Comparison of ENCODE assay signal across 17 cellular contexts in the genomic region with DNA sequence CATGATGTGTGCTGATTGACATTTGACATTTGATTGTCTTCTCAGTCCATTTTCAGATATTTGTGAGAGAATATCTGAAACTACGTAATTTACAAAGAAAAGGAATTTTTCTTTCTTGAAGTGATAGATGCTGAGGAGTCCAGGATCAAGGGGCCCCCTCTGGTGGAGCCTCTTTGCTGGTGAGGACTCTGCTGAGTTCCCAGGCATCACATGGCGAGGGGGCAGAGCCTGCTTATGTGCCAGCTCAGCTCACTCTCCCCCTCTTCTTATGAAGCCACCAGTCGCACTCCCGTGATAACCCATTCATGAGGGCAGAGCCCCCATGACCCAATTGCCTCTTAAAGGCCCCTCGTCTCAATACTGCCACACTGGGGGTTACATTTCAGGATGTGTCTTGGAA.
A peak's percentile ranks its signal among the peaks of the same experiment; 100 is the strongest.
DNase-seq lines count a peak whose midpoint lies in the region; ATAC-seq and TF ChIP-seq lines count a peak whose summit lies in the region.
"Had no signal": no experiment of that assay in that cellular context is flagged by ENCODE, and none has a peak within 500 bp of the region (broad histone marks: within the 10 kb centered on the region; RNA-seq: fewer than 3 reads in every experiment).

No MANE protein-coding gene starts in this region.

- DNase-seq in HT-29 (ENCODE audit: low spot score) (peak; percentile 12), choroid plexus epithelial cell (ENCODE audit: low read depth) (no peak), foreskin keratinocyte (no peak), HuH-7 (ENCODE audit: low spot score) (no peak), left lung (no peak), RWPE1 (ENCODE audit: low spot score) (no peak)
- DNase-seq: DMS 273 treated with DMSO at 0.1 percent for 48 hours, DND-41, NCI-H1417 treated with DMSO at 0.1 percent for 48 hours, NCI-H187 treated with DMSO at 0.1 percent for 48 hours, NCI-H2227 treated with DMSO at 0.1 percent for 48 hours, NCI-H510A treated with DMSO at 0.1 percent for 48 hours, NCI-H774, Right ventricle myocardium superior had no signal

- POLR2A ChIA-PET in RWPE1 (lab: Yijun Ruan, JAX; ENCODE audit: low non-redundant PET): no interaction called here

- H3K27ac ChIP-seq in foreskin keratinocyte (no peak overlapping the region), left lung (no peak overlapping the region), RWPE1 (no peak overlapping the region)
- H3K27ac ChIP-seq: KMS-11, SK-N-MC had no signal

- H3K9me3 ChIP-seq in left lung: no peaks in the 10 kb centered on the region

- TF ChIP-seq CTCF in choroid plexus epithelial cell (conservative IDR thresholded peaks at IDR 0.05; ENCODE audit: low read depth, low read length) (peak; percentile 23), foreskin keratinocyte (conservative IDR thresholded peaks at IDR 0.05) (peak; percentile 13), left lung (IDR thresholded peaks at IDR 0.05) (no peak), RWPE1 (conservative IDR thresholded peaks at IDR 0.05; ENCODE audit: low read depth) (no peak)

- H3K4me1 ChIP-seq in foreskin keratinocyte (peaks cover 5% of the 10 kb centered on the region), left lung (peaks cover 10 to 14% of the 10 kb centered on the region in 2 donors)

- ATAC-seq in foreskin keratinocyte: no peak
- ATAC-seq in left lung: no peak
- ATAC-seq in GM19463 (IDR thresholded peaks at IDR 0.05; ENCODE audit: unreplicated experiment): no peak

- H3K4me3 ChIP-seq in choroid plexus epithelial cell (ENCODE audit: low read depth, low read length): no peak overlapping the region
- H3K4me3 ChIP-seq in left lung: no peak overlapping the region
- H3K4me3 ChIP-seq: SK-N-MC had no signal

- H3K27me3 ChIP-seq in foreskin keratinocyte (no peaks in the 10 kb centered on the region), left lung (no peaks in the 10 kb centered on the region)

- CTCF ChIA-PET in RWPE1 (lab: Yijun Ruan, JAX): no interaction called here

- H3K36me3 ChIP-seq in left lung: peaks cover 0 to 4% of the 10 kb centered on the region in 2 donors

- intact Hi-C loops in left lung (cut with DNase I): no loop called here

Comparison
In these comparisons a context has a peak if more than half of its experiments do, and no peak if none do; other contexts are left out.
1. CTCF ChIP-seq: peak in choroid plexus epithelial cell (single experiment) and foreskin keratinocyte (single experiment); none in left lung (0 of 2) and RWPE1 (single experiment).